ENCODE assay signal across 1 cellular context in the genomic region with DNA sequence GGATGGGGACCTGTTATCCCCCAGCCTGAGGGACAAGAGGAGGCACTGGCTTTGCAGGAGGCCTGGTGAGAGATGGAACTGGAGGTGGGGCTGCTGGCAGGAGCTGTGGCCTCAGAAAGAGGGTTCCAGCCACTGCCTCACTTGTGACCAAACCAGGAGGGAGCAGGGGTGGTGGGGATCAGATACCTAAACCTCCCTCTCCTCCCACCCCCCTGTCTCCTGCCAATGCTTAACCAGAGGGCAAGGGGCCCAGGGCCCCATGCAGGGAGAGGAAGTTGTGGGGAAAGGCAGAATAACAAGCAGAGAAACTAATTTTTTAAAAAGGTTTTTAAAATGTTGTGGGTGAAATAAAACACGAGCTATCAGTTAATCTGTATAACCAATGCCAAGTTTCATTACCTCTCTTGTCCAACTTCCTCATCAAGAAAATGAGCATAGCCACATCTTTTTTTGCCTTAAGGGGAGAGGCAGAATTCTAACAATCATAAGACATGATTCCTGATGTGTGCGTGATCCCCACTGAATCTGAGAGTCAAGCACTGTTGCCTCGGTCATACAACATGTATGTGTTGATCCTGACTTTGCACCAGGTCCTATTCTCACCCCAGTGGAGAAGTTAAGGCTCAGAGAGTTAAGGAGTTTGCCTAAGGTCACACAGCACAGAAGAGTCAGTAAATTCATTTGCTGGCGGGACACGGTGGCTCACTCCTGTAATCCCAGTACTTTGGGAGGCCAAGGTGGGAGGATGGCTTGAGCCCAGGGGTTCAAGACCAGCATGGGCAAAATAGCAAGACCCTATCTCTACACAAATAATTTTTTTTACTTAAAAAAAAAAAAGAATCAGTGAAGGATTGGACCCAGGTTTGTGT.
TF ChIP-seq lines count a peak whose summit lies in the region.

No MANE protein-coding gene starts in this region.

TF ChIP-seq in SK-N-SH, 30 proteins besides CTCF, POLR2A, EP300 and RAD21:
- TF ChIP-seq, protein P1, sequence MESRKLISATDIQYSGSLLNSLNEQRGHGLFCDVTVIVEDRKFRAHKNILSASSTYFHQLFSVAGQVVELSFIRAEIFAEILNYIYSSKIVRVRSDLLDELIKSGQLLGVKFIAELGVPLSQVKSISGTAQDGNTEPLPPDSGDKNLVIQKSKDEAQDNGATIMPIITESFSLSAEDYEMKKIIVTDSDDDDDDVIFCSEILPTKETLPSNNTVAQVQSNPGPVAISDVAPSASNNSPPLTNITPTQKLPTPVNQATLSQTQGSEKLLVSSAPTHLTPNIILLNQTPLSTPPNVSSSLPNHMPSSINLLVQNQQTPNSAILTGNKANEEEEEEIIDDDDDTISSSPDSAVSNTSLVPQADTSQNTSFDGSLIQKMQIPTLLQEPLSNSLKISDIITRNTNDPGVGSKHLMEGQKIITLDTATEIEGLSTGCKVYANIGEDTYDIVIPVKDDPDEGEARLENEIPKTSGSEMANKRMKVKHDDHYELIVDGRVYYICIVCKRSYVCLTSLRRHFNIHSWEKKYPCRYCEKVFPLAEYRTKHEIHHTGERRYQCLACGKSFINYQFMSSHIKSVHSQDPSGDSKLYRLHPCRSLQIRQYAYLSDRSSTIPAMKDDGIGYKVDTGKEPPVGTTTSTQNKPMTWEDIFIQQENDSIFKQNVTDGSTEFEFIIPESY (IDR thresholded peaks at IDR 0.05; ENCODE audit: borderline replicate concordance, low read depth) = no peak
- TF ChIP-seq TAF1 (IDR thresholded peaks at IDR 0.05; ENCODE audit: borderline replicate concordance, low read depth, low read length) (no peak), CHD2 (IDR thresholded peaks at IDR 0.05; ENCODE audit: low read length, partially characterized antibody) (no peak), SIN3A (IDR thresholded peaks at IDR 0.05; ENCODE audit: borderline replicate concordance, low read depth, low read length) (no peak), MXI1 (IDR thresholded peaks at IDR 0.05; ENCODE audit: low read depth, low read length) (no peak), FOSL2 (IDR thresholded peaks at IDR 0.05; ENCODE audit: borderline replicate concordance, low read depth) (no peak), RXRA (IDR thresholded peaks at IDR 0.05; ENCODE audit: borderline replicate concordance, low read depth) (no peak), EZH2phosphoT487 (IDR thresholded peaks at IDR 0.05; ENCODE audit: borderline replicate concordance, low read depth) (no peak), NFIC (IDR thresholded peaks at IDR 0.05; ENCODE audit: borderline replicate concordance) (no peak), GATA2 (CRISPR knock-in tag; IDR thresholded peaks at IDR 0.05) (no peak), TEAD4 (IDR thresholded peaks at IDR 0.05; ENCODE audit: borderline replicate concordance, insufficient read depth) (no peak), POLR2AphosphoS5 (IDR thresholded peaks at IDR 0.05; ENCODE audit: low read depth, low read length) (no peak), TCF12 (IDR thresholded peaks at IDR 0.05) (no peak), MEF2A (IDR thresholded peaks at IDR 0.05; ENCODE audit: borderline replicate concordance, low read depth) (no peak)
- TF ChIP-seq, protein P2, sequence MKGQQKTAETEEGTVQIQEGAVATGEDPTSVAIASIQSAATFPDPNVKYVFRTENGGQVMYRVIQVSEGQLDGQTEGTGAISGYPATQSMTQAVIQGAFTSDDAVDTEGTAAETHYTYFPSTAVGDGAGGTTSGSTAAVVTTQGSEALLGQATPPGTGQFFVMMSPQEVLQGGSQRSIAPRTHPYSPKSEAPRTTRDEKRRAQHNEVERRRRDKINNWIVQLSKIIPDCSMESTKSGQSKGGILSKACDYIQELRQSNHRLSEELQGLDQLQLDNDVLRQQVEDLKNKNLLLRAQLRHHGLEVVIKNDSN (IDR thresholded peaks at IDR 0.05; ENCODE audit: borderline replicate concordance, low read depth) = no peak
- TF ChIP-seq, protein P3, sequence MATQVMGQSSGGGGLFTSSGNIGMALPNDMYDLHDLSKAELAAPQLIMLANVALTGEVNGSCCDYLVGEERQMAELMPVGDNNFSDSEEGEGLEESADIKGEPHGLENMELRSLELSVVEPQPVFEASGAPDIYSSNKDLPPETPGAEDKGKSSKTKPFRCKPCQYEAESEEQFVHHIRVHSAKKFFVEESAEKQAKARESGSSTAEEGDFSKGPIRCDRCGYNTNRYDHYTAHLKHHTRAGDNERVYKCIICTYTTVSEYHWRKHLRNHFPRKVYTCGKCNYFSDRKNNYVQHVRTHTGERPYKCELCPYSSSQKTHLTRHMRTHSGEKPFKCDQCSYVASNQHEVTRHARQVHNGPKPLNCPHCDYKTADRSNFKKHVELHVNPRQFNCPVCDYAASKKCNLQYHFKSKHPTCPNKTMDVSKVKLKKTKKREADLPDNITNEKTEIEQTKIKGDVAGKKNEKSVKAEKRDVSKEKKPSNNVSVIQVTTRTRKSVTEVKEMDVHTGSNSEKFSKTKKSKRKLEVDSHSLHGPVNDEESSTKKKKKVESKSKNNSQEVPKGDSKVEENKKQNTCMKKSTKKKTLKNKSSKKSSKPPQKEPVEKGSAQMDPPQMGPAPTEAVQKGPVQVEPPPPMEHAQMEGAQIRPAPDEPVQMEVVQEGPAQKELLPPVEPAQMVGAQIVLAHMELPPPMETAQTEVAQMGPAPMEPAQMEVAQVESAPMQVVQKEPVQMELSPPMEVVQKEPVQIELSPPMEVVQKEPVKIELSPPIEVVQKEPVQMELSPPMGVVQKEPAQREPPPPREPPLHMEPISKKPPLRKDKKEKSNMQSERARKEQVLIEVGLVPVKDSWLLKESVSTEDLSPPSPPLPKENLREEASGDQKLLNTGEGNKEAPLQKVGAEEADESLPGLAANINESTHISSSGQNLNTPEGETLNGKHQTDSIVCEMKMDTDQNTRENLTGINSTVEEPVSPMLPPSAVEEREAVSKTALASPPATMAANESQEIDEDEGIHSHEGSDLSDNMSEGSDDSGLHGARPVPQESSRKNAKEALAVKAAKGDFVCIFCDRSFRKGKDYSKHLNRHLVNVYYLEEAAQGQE (IDR thresholded peaks at IDR 0.05; ENCODE audit: low read depth, low read length) = no peak
- TF ChIP-seq, protein P4, sequence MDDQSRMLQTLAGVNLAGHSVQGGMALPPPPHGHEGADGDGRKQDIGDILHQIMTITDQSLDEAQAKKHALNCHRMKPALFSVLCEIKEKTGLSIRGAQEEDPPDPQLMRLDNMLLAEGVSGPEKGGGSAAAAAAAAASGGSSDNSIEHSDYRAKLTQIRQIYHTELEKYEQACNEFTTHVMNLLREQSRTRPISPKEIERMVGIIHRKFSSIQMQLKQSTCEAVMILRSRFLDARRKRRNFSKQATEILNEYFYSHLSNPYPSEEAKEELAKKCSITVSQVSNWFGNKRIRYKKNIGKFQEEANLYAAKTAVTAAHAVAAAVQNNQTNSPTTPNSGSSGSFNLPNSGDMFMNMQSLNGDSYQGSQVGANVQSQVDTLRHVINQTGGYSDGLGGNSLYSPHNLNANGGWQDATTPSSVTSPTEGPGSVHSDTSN (IDR thresholded peaks at IDR 0.05) = no peak
- TF ChIP-seq, protein P5, sequence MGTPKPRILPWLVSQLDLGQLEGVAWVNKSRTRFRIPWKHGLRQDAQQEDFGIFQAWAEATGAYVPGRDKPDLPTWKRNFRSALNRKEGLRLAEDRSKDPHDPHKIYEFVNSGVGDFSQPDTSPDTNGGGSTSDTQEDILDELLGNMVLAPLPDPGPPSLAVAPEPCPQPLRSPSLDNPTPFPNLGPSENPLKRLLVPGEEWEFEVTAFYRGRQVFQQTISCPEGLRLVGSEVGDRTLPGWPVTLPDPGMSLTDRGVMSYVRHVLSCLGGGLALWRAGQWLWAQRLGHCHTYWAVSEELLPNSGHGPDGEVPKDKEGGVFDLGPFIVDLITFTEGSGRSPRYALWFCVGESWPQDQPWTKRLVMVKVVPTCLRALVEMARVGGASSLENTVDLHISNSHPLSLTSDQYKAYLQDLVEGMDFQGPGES (IDR thresholded peaks at IDR 0.05; ENCODE audit: low read depth, low read length) = no peak
